In genomic region chr5:138981131-138981530, GRCh38 we compare ENCODE assay signal across 16 cellular contexts.
DNase-seq lines count a peak whose midpoint lies in the region; ATAC-seq and TF ChIP-seq lines count a peak whose summit lies in the region.
"Had no signal": no experiment of that assay in that cellular context is flagged by ENCODE, and none has a peak within 500 bp of the region (broad histone marks: within the 10 kb centered on the region; RNA-seq: fewer than 3 reads in every experiment).

No MANE protein-coding gene starts in this region.

- no peak overlapping the region for H3K4me3 Mint-ChIP-seq in activated CD8-positive, alpha-beta memory T cell treated with anti-CD3 and anti-CD28 coated beads, Interleukin-2, amount 10 ng/mL, durations not matched to agents 7 days and 5 days
- H3K4me3 Mint-ChIP-seq in activated naive CD8-positive, alpha-beta T cell treated with anti-CD3 and anti-CD28 coated beads, Interleukin-2, amount 50 U/mL, for 24 hours, result no peak overlapping the region

- no peak for ATAC-seq in activated CD8-positive, alpha-beta memory T cell treated with anti-CD3 and anti-CD28 coated beads, Interleukin-2, amount 10 ng/mL, durations not matched to agents 7 days and 5 days
- ATAC-seq in activated naive CD8-positive, alpha-beta T cell treated with anti-CD3 and anti-CD28 coated beads, Interleukin-2, amount 50 U/mL, for 24 hours, result peak; percentile 9
- ATAC-seq in aorta (ENCODE audit: low FRiP score), result no peak
- ATAC-seq: esophagus mucosa had no signal

- H3K36me3 Mint-ChIP-seq in activated CD8-positive, alpha-beta memory T cell treated with anti-CD3 and anti-CD28 coated beads, Interleukin-2, amount 10 ng/mL, durations not matched to agents 7 days and 5 days, result peaks cover 6% of the 10 kb centered on the region
- H3K36me3 Mint-ChIP-seq in activated naive CD8-positive, alpha-beta T cell treated with anti-CD3 and anti-CD28 coated beads, Interleukin-2, amount 50 U/mL, for 24 hours (ENCODE audit: low read depth), result peaks cover 3% of the 10 kb centered on the region

- H3K36me3 ChIP-seq in aorta (ENCODE audit: control insufficient read depth in 1 of 2, insufficient read depth in 2 of 2, low read length in 1 of 2), result no peaks in the 10 kb centered on the region
- H3K36me3 ChIP-seq: neutrophil had no signal

- TF ChIP-seq CTCF in fibroblast of the aortic adventitia (IDR thresholded peaks at IDR 0.05; ENCODE audit: insufficient read depth, low read length), result no peak

- peaks cover 51% of the 10 kb centered on the region for H3K4me1 Mint-ChIP-seq in activated CD8-positive, alpha-beta memory T cell treated with anti-CD3 and anti-CD28 coated beads, Interleukin-2, amount 10 ng/mL, durations not matched to agents 7 days and 5 days
- peaks cover 39% of the 10 kb centered on the region for H3K4me1 Mint-ChIP-seq in activated naive CD8-positive, alpha-beta T cell treated with anti-CD3 and anti-CD28 coated beads, Interleukin-2, amount 50 U/mL, for 24 hours

- no peak overlapping the region for H3K27ac Mint-ChIP-seq in activated CD8-positive, alpha-beta memory T cell treated with anti-CD3 and anti-CD28 coated beads, Interleukin-2, amount 10 ng/mL, durations not matched to agents 7 days and 5 days
- H3K27ac Mint-ChIP-seq in activated naive CD8-positive, alpha-beta T cell treated with anti-CD3 and anti-CD28 coated beads, Interleukin-2, amount 50 U/mL, for 24 hours, result peak overlapping the region; percentile 17

- H3K4me1 ChIP-seq in aorta (ENCODE audit: control insufficient read depth in 1 of 2, insufficient read depth in 2 of 2, low read length in 2 of 2), result peaks cover 10 to 12% of the 10 kb centered on the region in 2 donors

- H3K27me3 ChIP-seq in aorta (ENCODE audit: control insufficient read depth in 1 of 2, insufficient read depth in 2 of 2, low read length in 1 of 2), result no peaks in the 10 kb centered on the region
- H3K27me3 ChIP-seq: neutrophil had no signal

- no peaks in the 10 kb centered on the region for H3K27me3 Mint-ChIP-seq in activated CD8-positive, alpha-beta memory T cell treated with anti-CD3 and anti-CD28 coated beads, Interleukin-2, amount 10 ng/mL, durations not matched to agents 7 days and 5 days
- no peaks in the 10 kb centered on the region for H3K27me3 Mint-ChIP-seq in activated naive CD8-positive, alpha-beta T cell treated with anti-CD3 and anti-CD28 coated beads, Interleukin-2, amount 50 U/mL, for 24 hours

- H3K9me3 ChIP-seq in aorta (ENCODE audit: control insufficient read depth, low read length), result no peaks in the 10 kb centered on the region
- H3K9me3 ChIP-seq: neutrophil had no signal

- DNase-seq in activated CD8-positive, alpha-beta memory T cell treated with anti-CD3 and anti-CD28 coated beads, Interleukin-2, amount 10 ng/mL, durations not matched to agents 7 days and 5 days, result peak; percentile 36
- DNase-seq in activated CD8-positive, alpha-beta memory T cell treated with anti-CD3 and anti-CD28 coated beads for 24 hours, result no peak
- DNase-seq in activated naive CD8-positive, alpha-beta T cell treated with anti-CD3 and anti-CD28 coated beads, Interleukin-2, amount 50 U/mL, for 24 hours, result no peak
- DNase-seq in fibroblast of the aortic adventitia (ENCODE audit: low read depth) (peak; percentile 90), NCI-H446 (lab: John Stamatoyannopoulos, UW) (no peak), DMS114 treated with DMSO at 0.1 percent for 48 hours (lab: John Stamatoyannopoulos, UW; ENCODE audit: unreplicated experiment) (no peak), UCSD-AML1 (lab: John Stamatoyannopoulos, UW; ENCODE audit: unreplicated experiment) (no peak), aorta (no peak)
- DNase-seq: activated gamma-delta T cell, NCI-H2029, NCI-H774, SHP77, small intestine had no signal

- 3 to 13% methylated on average over 3 of the region's 3 CpGs for WGBS in aorta, 2 donors

- no peak overlapping the region for H3K4me3 ChIP-seq in fibroblast of the aortic adventitia (ENCODE audit: low read depth, low read length)
- no peak overlapping the region for H3K4me3 ChIP-seq in aorta (ENCODE audit: low read length in 2 of 2)

- intact Hi-C loops in aorta (cut with DNase I), result loop anchor here in 1 of 2 donors (5.0 kb wide), 1 partner anchor 41 kb away; no protein-coding TSS in a partner anchor

- peak overlapping the region in 1 of 2 donors; percentile 63 for H3K27ac ChIP-seq in aorta (ENCODE audit: low read depth in 1 of 2, low read length in 2 of 2)
- H3K27ac ChIP-seq: KMS-11, neutrophil had no signal

- CTCF ChIA-PET in activated CD8-positive, alpha-beta memory T cell treated with anti-CD3 and anti-CD28 coated beads, Interleukin-2, amount 10 ng/mL, durations not matched to agents 7 days and 5 days (lab: Charles Lee), result no interaction called here

- H3K9me3 Mint-ChIP-seq in activated CD8-positive, alpha-beta memory T cell treated with anti-CD3 and anti-CD28 coated beads, Interleukin-2, amount 10 ng/mL, durations not matched to agents 7 days and 5 days (ENCODE audit: low read depth), result no peaks in the 10 kb centered on the region
- H3K9me3 Mint-ChIP-seq in activated naive CD8-positive, alpha-beta T cell treated with anti-CD3 and anti-CD28 coated beads, Interleukin-2, amount 50 U/mL, for 24 hours, result no peaks in the 10 kb centered on the region

Comparison
In these comparisons a context has a peak if more than half of its experiments do, and no peak if none do; other contexts are left out.
1. DNase-seq: peak in activated CD8-positive, alpha-beta memory T cell treated with anti-CD3 and anti-CD28 coated beads, Interleukin-2, amount 10 ng/mL, durations not matched to agents 7 days and 5 days (single experiment) and fibroblast of the aortic adventitia (single experiment); none in activated CD8-positive, alpha-beta memory T cell treated with anti-CD3 and anti-CD28 coated beads for 24 hours (single experiment), activated naive CD8-positive, alpha-beta T cell treated with anti-CD3 and anti-CD28 coated beads, Interleukin-2, amount 50 U/mL, for 24 hours (single experiment), NCI-H446 (0 of 2), DMS114 treated with DMSO at 0.1 percent for 48 hours (single experiment), UCSD-AML1 (single experiment) and aorta (0 of 2).